ENCODE assay signal across 21 cellular contexts in the genomic region with DNA sequence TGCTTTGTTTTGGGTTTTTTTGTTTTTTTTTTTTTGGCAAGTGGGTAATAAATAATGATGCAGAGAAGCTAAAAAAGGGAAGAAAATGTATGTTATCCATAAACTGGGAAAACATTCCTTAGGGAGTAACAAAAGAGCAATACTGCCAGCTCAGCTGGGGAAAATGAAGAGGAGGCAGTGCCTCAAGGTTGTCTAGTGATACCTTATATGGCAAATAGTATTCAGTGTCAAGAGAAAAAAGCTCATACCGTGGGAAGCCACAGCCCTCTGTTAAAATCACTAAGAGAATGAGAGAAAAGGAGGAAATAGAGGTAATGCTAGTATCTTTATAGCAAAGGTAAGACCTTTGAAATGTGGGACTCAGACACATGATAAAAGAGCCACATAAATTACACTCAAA. TPM values are rescaled to one million over a fixed set of nuclear protein-coding genes. Genes with fewer than 3 reads are reported as not detected.
"Had no signal": no experiment of that assay in that cellular context is flagged by ENCODE, and none has a peak within 500 bp of the region (broad histone marks: within the 10 kb centered on the region; RNA-seq: fewer than 3 reads in every experiment).

No MANE protein-coding gene starts in this region.

- FAIRE-seq: keratinocyte had no signal

- H3K9me3 ChIP-seq: breast epithelium, gastrocnemius medialis, right atrium auricular region, spleen, suprapubic skin, upper lobe of left lung had no signal

- H3K27me3 ChIP-seq: breast epithelium, gastrocnemius medialis, heart right ventricle, right atrium auricular region, spleen, suprapubic skin, upper lobe of left lung had no signal

- DNase-seq: activated CD4-positive, alpha-beta T cell treated with anti-CD3 and anti-CD28 coated beads, Interleukin-2, amount 50 U/mL, for 4 hours; activated CD4-positive, CD25-positive, alpha-beta regulatory T cell treated with anti-CD3 and anti-CD28 coated beads, Interleukin-2, amount 50 U/mL, for 72 hours; activated effector memory CD4-positive, alpha-beta T cell treated with anti-CD3 and anti-CD28 coated beads, Interleukin-2, amount 50 U/mL, for 16 hours; activated T-cell treated with anti-CD3 and anti-CD28 coated beads, Interleukin-2, amount 50 U/mL, for 1 hour; anterior cingulate cortex; dermis blood vessel endothelial cell; gastrocnemius medialis; heart right ventricle; left ventricle myocardium superior; mesendoderm; spleen; stimulated activated CD4-positive, alpha-beta T cell treated with anti-CD3 and anti-CD28 coated beads, Interleukin-2, amount 100 ng/mL, for 24 hours; stimulated activated naive CD4-positive, alpha-beta T cell; upper lobe of left lung had no signal

- H3K36me3 ChIP-seq: breast epithelium, gastrocnemius medialis, heart right ventricle, right atrium auricular region, spleen, suprapubic skin, upper lobe of left lung had no signal

- H3K27ac Mint-ChIP-seq: activated naive CD4-positive, alpha-beta T cell treated with anti-CD3 and anti-CD28 coated beads, Interleukin-2, amount 50 U/mL, for 72 hours had no signal

- ATAC-seq: activated naive CD4-positive, alpha-beta T cell treated with anti-CD3 and anti-CD28 coated beads, Interleukin-2, amount 50 U/mL, for 72 hours; esophagus mucosa; gastrocnemius medialis; heart right ventricle; left ventricle myocardium superior had no signal

- H3K4me1 ChIP-seq: breast epithelium, gastrocnemius medialis, right atrium auricular region, suprapubic skin, upper lobe of left lung had no signal

- H3K4me3 ChIP-seq: breast epithelium, gastrocnemius medialis, heart right ventricle, right atrium auricular region, spleen, suprapubic skin, upper lobe of left lung had no signal

- H3K27ac ChIP-seq: gastrocnemius medialis, spleen, suprapubic skin, upper lobe of left lung had no signal

RNA-seq across cellular contexts. Expression of gene SMLR1, which starts 47.1 kb away (rescaled TPM):
- total RNA-seq: activated naive CD4-positive, alpha-beta T cell treated with anti-CD3 and anti-CD28 coated beads, Interleukin-2, amount 50 U/mL, for 72 hours; breast epithelium; cerebellum; dermis blood vessel endothelial cell; esophagus mucosa; gastrocnemius medialis; heart right ventricle; left ventricle myocardium superior; right atrium auricular region; spleen; suprapubic skin had no signal
- polyA plus RNA-seq: heart right ventricle, keratinocyte, spleen had no signal
